In the genomic region with DNA sequence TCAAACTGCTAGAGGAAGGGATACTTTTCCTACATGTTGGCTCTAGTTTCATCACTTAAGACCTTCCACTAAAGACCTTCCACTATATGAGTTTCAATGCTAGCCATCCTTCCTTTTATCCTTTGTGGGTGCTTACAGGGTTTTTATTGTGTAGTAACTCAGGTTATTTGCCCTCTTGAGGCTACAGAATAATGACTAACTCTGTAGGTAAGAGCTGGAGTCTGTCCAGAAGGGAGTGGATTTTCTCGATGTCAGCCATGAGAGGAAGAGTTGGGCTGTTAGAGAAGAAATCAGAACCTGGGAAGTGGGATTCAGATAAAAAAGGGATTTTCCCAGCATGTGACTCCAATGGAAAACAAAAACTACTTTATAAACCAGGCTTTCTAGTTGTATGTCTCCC, we compare ENCODE assay signal across 17 cellular contexts. TPM values are rescaled to one million over a fixed set of nuclear protein-coding genes. Genes with fewer than 3 reads are reported as not detected.
DNase-seq lines count a peak whose midpoint lies in the region; ATAC-seq and TF ChIP-seq lines count a peak whose summit lies in the region.
"Had no signal": no experiment of that assay in that cellular context is flagged by ENCODE, and none has a peak within 500 bp of the region (broad histone marks: within the 10 kb centered on the region; RNA-seq: fewer than 3 reads in every experiment).

No MANE protein-coding gene starts in this region.

- H3K36me3 ChIP-seq in PC-3 (ENCODE audit: low read depth, low read length) (no peaks in the 10 kb centered on the region), mucosa of descending colon (ENCODE audit: low read depth) (no peaks in the 10 kb centered on the region)
- H3K36me3 ChIP-seq: BE2C had no signal

- H3K9me2 ChIP-seq in PC-3 (replicated peaks; ENCODE audit: low read length): no peaks in the 10 kb centered on the region

- DNase-seq in HT1080 (ENCODE audit: low read depth) (peak; percentile 4), PC-3 (peak; percentile 70), mucosa of descending colon (no peak)
- no peak for DNase-seq in central memory CD8-positive, alpha-beta T cell (ENCODE audit: low spot score in 2 of 2)
- no peak for DNase-seq in stimulated activated CD4-positive, alpha-beta T cell treated with anti-CD3 and anti-CD28 coated beads, Interleukin-1b, Interleukin-23, amount 100 ng/mL, for 48 hours
- DNase-seq: ACHN; BE2C; C1 segment of cervical spinal cord; Caco-2; CD4-positive, CD25-positive, alpha-beta regulatory T cell; CD8-positive, alpha-beta memory T cell; GOT3; H7; HFFc6 had no signal

- BruUV-seq in PC-3 (replicated peaks; lab: Mats Ljungman, UMichigan): no TSS peak

- no peaks in the 10 kb centered on the region for H3K27me3 Mint-ChIP-seq in central memory CD8-positive, alpha-beta T cell
- H3K27me3 Mint-ChIP-seq: CD4-positive, CD25-positive, alpha-beta regulatory T cell; CD8-positive, alpha-beta memory T cell had no signal

- no peaks in the 10 kb centered on the region for H3K4me1 Mint-ChIP-seq in central memory CD8-positive, alpha-beta T cell

- POLR2A ChIA-PET in PC-3 (lab: Charles Lee; ENCODE audit: unreplicated experiment): no interaction called here

- H2AFZ ChIP-seq in PC-3 (ENCODE audit: low read length): 0 out of 2 replicates have a peak overlapping the region, but pooled peaks have one; percentile 20

- H3K27me3 ChIP-seq in PC-3 (ENCODE audit: low read length): no peaks in the 10 kb centered on the region
- H3K27me3 ChIP-seq: BE2C had no signal

- no peak for TF ChIP-seq POLR2A in GM18505 (IDR thresholded peaks at IDR 0.05; ENCODE audit: borderline replicate concordance, extremely low read depth, insufficient read depth, insufficient read length)

- H3K4me1 ChIP-seq in PC-3 (ENCODE audit: insufficient read depth, low read length) (peaks cover 12% of the 10 kb centered on the region), mucosa of descending colon (ENCODE audit: low read depth) (no peaks in the 10 kb centered on the region)
- H3K4me1 ChIP-seq: BE2C, Caco-2 had no signal

- ATAC-seq in PC-3: peak; percentile 45
- ATAC-seq in central memory CD8-positive, alpha-beta T cell (replicated peaks; ENCODE audit: extremely low read depth, poor library complexity, severe bottlenecking): no peak
- ATAC-seq in mucosa of descending colon: peak; percentile 50
- no peak for ATAC-seq in GM18505 (IDR thresholded peaks at IDR 0.05; ENCODE audit: unreplicated experiment)
- no peak for ATAC-seq in HG02884 (IDR thresholded peaks at IDR 0.05; ENCODE audit: unreplicated experiment)
- ATAC-seq: HCT116 had no signal

- peaks cover 4% of the 10 kb centered on the region for H3K36me3 Mint-ChIP-seq in central memory CD8-positive, alpha-beta T cell (ENCODE audit: insufficient read depth)

- CTCF ChIA-PET in PC-3 (lab: Charles Lee): no interaction called here

- no peaks in the 10 kb centered on the region for H3F3A ChIP-seq in PC-3 (ENCODE audit: low read length, unreplicated experiment)

- H3K9me3 ChIP-seq in PC-3 (ENCODE audit: low read length) (no peaks in the 10 kb centered on the region), mucosa of descending colon (peaks cover 4% of the 10 kb centered on the region)
- H3K9me3 ChIP-seq: BE2C, Caco-2 had no signal

- H3K27ac ChIP-seq in PC-3 (ENCODE audit: low read length): no peak overlapping the region

- peak overlapping the region; percentile 6 for H3K27ac Mint-ChIP-seq in central memory CD8-positive, alpha-beta T cell (ENCODE audit: low read depth)
- H3K27ac Mint-ChIP-seq: CD4-positive, CD25-positive, alpha-beta regulatory T cell; HFFc6 had no signal

- no peak overlapping the region for H3K4me3 Mint-ChIP-seq in central memory CD8-positive, alpha-beta T cell
- H3K4me3 Mint-ChIP-seq: CD4-positive, CD25-positive, alpha-beta regulatory T cell; CD8-positive, alpha-beta memory T cell; HFFc6 had no signal

- H3K9ac ChIP-seq in PC-3 (ENCODE audit: low read length): no peak overlapping the region

- H4K20me1 ChIP-seq in PC-3 (ENCODE audit: low read length): no peaks in the 10 kb centered on the region

- no peak overlapping the region for H3K4me3 ChIP-seq in PC-3 (ENCODE audit: low read length)
- H3K4me3 ChIP-seq in mucosa of descending colon: no peak overlapping the region

- no peak overlapping the region for H3K4me2 ChIP-seq in PC-3 (ENCODE audit: low read length)

- no peaks in the 10 kb centered on the region for H3K79me2 ChIP-seq in PC-3 (ENCODE audit: low read length)

- intact Hi-C loops in PC-3 (cut with micrococcal nuclease) (no loop called here), mucosa of descending colon (cut with DNase I, micrococcal nuclease) (no loop called here)

- TF ChIP-seq CTCF in PC-3 (conservative IDR thresholded peaks at IDR 0.05; ENCODE audit: low read depth, low read length) (no peak), mucosa of descending colon (IDR thresholded peaks at IDR 0.05) (no peak)

- H3K9me3 Mint-ChIP-seq in central memory CD8-positive, alpha-beta T cell: no peaks in the 10 kb centered on the region
- H3K9me3 Mint-ChIP-seq: CD8-positive, alpha-beta memory T cell; HFFc6 had no signal

RNA-seq across cellular contexts. Expression of a gene that starts 27.5 kb away (rescaled TPM):
- 0.20 and 0.95 TPM in 2 replicates for total RNA-seq in HT1080 (2014; rRNA removed; shearing (Covaris generic))
- polyA plus RNA-seq in HT1080 (2015; cell fraction: cytosol; rRNA removed): 0.62 and 0.72 TPM in 2 replicates
- 1.4 and 1.5 TPM in 2 replicates for polyA plus RNA-seq in HT1080 (2015; cell fraction: nucleus; rRNA removed)
- total RNA-seq in PC-3 (2014; rRNA removed) (2.6 and 3.2 TPM in 2 replicates), mucosa of descending colon (1 to 10 TPM; 1.8 to 4.0 (median 1.9) TPM)

RNA-seq across cellular contexts. Expression of a gene that starts 50.7 kb away (rescaled TPM):
- 6.3 and 7.3 TPM in 2 replicates for total RNA-seq in HT1080 (2014; rRNA removed; shearing (Covaris generic))
- polyA plus RNA-seq in HT1080 (2015; cell fraction: cytosol; rRNA removed): 3.2 and 3.9 TPM in 2 replicates
- polyA plus RNA-seq in HT1080 (2015; cell fraction: nucleus; rRNA removed): 9.5 and 10.3 TPM in 2 replicates
- 4.8 and 7.2 TPM in 2 replicates for total RNA-seq in PC-3 (2014; rRNA removed)
- total RNA-seq in mucosa of descending colon: 1 to 10 TPM; 7.5 to 8.8 (median 8.2) TPM

Comparison
In these comparisons a context has a peak if more than half of its experiments do, and no peak if none do; other contexts are left out.
1. DNase-seq: peak in HT1080 (single experiment) and PC-3 (single experiment); none in central memory CD8-positive, alpha-beta T cell (0 of 2), mucosa of descending colon (0 of 3) and stimulated activated CD4-positive, alpha-beta T cell treated with anti-CD3 and anti-CD28 coated beads, Interleukin-1b, Interleukin-23, amount 100 ng/mL, for 48 hours (single experiment).
2. ATAC-seq: peak in PC-3 (single experiment) and mucosa of descending colon (single experiment); none in central memory CD8-positive, alpha-beta T cell (single experiment), GM18505 (single experiment) and HG02884 (single experiment).